2 cellular contexts compared by ENCODE assay signal in genomic region chr22:36365020-36365411, GRCh38.
TF ChIP-seq lines count a peak whose summit lies in the region.

No MANE protein-coding gene starts in this region.

TF ChIP-seq in Ishikawa, 13 proteins besides CTCF, POLR2A, EP300 and RAD21:
- TF ChIP-seq CREB1 (IDR thresholded peaks at IDR 0.05; ENCODE audit: low read depth) (0 out of 2 replicates have a peak, but pooled peaks have one; percentile 52), ZBTB7A (IDR thresholded peaks at IDR 0.05; ENCODE audit: low read depth) (no peak)

TF ChIP-seq in H1, 55 proteins besides CTCF, POLR2A, EP300 and RAD21:
- TF ChIP-seq HDAC6 (IDR thresholded peaks at IDR 0.05; ENCODE audit: low read depth, low read length) = no peak
- no peak for TF ChIP-seq FOSL1 (IDR thresholded peaks at IDR 0.05; ENCODE audit: insufficient read depth, low read depth, low read length)
- TF ChIP-seq ASH2L (IDR thresholded peaks at IDR 0.05; ENCODE audit: low read length) = no peak
- TF ChIP-seq BACH1 (IDR thresholded peaks at IDR 0.05; ENCODE audit: low read length) = no peak
- TF ChIP-seq JUN (IDR thresholded peaks at IDR 0.05; ENCODE audit: low read depth, low read length) = no peak
- TF ChIP-seq CREB1 (IDR thresholded peaks at IDR 0.05) = peak; percentile 71
